8 cellular contexts compared by ENCODE assay signal in genomic region chr3:47607335-47607734, GRCh38.
"Had no signal": no experiment of that assay in that cellular context is flagged by ENCODE, and none has a peak within 500 bp of the region (broad histone marks: within the 10 kb centered on the region; RNA-seq: fewer than 3 reads in every experiment).

No MANE protein-coding gene starts in this region.

- H3K27ac ChIP-seq: GM23248, HL-60 had no signal

- ATAC-seq: HCT116, HepG2 had no signal

- H3K4me3 ChIP-seq: GM23248, HAP-1 had no signal

- FAIRE-seq: HepG2 had no signal

- H3K4me1 ChIP-seq: HAP-1 had no signal

- H3K9me3 ChIP-seq: HAP-1 had no signal

- DNase-seq: GM23248, GOT3, H7, HFFc6 had no signal

- H2AFZ ChIP-seq: GM23248 had no signal

- H3K9ac ChIP-seq: GM23248 had no signal
